2 cellular contexts compared by ENCODE assay signal in the genomic region with DNA sequence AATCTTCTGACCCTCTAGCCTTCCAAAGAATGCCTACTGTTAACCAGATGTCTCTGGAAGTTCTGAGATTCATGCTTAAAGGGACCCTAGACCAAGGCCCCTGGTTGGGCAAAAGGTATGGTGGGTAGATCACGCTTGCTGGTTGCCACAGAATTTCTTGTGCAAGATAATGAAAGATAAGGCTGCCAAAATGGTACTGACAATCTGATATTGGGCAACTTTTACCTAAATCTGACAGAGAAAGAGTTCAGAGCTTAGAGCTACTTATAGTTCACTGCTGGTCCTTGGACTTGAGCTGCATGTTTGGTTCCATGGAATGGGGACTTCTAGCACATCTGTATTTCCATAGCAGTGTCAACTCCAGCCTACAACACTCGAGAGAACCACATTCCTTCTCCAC.
TF ChIP-seq lines count a peak whose summit lies in the region.

No MANE protein-coding gene starts in this region.

TF ChIP-seq in GM23338, 12 proteins besides CTCF, POLR2A, EP300 and RAD21 (continues in another document):
- TF ChIP-seq, protein P1, sequence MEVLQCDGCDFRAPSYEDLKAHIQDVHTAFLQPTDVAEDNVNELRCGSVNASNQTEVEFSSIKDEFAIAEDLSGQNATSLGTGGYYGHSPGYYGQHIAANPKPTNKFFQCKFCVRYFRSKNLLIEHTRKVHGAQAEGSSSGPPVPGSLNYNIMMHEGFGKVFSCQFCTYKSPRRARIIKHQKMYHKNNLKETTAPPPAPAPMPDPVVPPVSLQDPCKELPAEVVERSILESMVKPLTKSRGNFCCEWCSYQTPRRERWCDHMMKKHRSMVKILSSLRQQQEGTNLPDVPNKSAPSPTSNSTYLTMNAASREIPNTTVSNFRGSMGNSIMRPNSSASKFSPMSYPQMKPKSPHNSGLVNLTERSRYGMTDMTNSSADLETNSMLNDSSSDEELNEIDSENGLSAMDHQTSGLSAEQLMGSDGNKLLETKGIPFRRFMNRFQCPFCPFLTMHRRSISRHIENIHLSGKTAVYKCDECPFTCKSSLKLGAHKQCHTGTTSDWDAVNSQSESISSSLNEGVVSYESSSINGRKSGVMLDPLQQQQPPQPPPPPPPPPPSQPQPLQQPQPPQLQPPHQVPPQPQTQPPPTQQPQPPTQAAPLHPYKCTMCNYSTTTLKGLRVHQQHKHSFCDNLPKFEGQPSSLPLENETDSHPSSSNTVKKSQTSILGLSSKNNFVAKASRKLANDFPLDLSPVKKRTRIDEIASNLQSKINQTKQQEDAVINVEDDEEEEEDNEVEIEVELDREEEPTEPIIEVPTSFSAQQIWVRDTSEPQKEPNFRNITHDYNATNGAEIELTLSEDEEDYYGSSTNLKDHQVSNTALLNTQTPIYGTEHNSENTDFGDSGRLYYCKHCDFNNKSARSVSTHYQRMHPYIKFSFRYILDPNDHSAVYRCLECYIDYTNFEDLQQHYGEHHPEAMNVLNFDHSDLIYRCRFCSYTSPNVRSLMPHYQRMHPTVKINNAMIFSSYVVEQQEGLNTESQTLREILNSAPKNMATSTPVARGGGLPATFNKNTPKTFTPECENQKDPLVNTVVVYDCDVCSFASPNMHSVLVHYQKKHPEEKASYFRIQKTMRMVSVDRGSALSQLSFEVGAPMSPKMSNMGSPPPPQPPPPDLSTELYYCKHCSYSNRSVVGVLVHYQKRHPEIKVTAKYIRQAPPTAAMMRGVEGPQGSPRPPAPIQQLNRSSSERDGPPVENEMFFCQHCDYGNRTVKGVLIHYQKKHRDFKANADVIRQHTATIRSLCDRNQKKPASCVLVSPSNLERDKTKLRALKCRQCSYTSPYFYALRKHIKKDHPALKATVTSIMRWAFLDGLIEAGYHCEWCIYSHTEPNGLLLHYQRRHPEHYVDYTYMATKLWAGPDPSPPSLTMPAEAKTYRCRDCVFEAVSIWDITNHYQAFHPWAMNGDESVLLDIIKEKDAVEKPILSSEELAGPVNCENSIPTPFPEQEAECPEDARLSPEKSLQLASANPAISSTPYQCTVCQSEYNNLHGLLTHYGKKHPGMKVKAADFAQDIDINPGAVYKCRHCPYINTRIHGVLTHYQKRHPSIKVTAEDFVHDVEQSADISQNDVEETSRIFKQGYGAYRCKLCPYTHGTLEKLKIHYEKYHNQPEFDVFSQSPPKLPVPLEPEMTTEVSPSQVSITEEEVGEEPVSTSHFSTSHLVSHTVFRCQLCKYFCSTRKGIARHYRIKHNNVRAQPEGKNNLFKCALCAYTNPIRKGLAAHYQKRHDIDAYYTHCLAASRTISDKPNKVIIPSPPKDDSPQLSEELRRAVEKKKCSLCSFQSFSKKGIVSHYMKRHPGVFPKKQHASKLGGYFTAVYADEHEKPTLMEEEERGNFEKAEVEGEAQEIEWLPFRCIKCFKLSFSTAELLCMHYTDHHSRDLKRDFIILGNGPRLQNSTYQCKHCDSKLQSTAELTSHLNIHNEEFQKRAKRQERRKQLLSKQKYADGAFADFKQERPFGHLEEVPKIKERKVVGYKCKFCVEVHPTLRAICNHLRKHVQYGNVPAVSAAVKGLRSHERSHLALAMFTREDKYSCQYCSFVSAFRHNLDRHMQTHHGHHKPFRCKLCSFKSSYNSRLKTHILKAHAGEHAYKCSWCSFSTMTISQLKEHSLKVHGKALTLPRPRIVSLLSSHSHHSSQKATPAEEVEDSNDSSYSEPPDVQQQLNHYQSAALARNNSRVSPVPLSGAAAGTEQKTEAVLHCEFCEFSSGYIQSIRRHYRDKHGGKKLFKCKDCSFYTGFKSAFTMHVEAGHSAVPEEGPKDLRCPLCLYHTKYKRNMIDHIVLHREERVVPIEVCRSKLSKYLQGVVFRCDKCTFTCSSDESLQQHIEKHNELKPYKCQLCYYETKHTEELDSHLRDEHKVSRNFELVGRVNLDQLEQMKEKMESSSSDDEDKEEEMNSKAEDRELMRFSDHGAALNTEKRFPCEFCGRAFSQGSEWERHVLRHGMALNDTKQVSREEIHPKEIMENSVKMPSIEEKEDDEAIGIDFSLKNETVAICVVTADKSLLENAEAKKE (CRISPR knock-in tag; IDR thresholded peaks at IDR 0.05): no peak
- TF ChIP-seq, protein P2, sequence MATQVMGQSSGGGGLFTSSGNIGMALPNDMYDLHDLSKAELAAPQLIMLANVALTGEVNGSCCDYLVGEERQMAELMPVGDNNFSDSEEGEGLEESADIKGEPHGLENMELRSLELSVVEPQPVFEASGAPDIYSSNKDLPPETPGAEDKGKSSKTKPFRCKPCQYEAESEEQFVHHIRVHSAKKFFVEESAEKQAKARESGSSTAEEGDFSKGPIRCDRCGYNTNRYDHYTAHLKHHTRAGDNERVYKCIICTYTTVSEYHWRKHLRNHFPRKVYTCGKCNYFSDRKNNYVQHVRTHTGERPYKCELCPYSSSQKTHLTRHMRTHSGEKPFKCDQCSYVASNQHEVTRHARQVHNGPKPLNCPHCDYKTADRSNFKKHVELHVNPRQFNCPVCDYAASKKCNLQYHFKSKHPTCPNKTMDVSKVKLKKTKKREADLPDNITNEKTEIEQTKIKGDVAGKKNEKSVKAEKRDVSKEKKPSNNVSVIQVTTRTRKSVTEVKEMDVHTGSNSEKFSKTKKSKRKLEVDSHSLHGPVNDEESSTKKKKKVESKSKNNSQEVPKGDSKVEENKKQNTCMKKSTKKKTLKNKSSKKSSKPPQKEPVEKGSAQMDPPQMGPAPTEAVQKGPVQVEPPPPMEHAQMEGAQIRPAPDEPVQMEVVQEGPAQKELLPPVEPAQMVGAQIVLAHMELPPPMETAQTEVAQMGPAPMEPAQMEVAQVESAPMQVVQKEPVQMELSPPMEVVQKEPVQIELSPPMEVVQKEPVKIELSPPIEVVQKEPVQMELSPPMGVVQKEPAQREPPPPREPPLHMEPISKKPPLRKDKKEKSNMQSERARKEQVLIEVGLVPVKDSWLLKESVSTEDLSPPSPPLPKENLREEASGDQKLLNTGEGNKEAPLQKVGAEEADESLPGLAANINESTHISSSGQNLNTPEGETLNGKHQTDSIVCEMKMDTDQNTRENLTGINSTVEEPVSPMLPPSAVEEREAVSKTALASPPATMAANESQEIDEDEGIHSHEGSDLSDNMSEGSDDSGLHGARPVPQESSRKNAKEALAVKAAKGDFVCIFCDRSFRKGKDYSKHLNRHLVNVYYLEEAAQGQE (IDR thresholded peaks at IDR 0.05; ENCODE audit: unreplicated experiment): no peak
- TF ChIP-seq STAT1 (IDR thresholded peaks at IDR 0.05; ENCODE audit: unreplicated experiment): no peak
- TF ChIP-seq POLR2AphosphoS5 (IDR thresholded peaks at IDR 0.05; ENCODE audit: low read depth): no peak
- TF ChIP-seq CREB1 (CRISPR knock-in tag; IDR thresholded peaks at IDR 0.05; ENCODE audit: low read depth): no peak
- TF ChIP-seq, protein P3, sequence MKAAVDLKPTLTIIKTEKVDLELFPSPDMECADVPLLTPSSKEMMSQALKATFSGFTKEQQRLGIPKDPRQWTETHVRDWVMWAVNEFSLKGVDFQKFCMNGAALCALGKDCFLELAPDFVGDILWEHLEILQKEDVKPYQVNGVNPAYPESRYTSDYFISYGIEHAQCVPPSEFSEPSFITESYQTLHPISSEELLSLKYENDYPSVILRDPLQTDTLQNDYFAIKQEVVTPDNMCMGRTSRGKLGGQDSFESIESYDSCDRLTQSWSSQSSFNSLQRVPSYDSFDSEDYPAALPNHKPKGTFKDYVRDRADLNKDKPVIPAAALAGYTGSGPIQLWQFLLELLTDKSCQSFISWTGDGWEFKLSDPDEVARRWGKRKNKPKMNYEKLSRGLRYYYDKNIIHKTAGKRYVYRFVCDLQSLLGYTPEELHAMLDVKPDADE (IDR thresholded peaks at IDR 0.05): no peak
- no peak for TF ChIP-seq JUNB (IDR thresholded peaks at IDR 0.05; ENCODE audit: unreplicated experiment)
- no peak for TF ChIP-seq EZH2 (IDR thresholded peaks at IDR 0.05; ENCODE audit: low read depth, unreplicated experiment)
- no peak for TF ChIP-seq ZNF331 (CRISPR knock-in tag; IDR thresholded peaks at IDR 0.05; ENCODE audit: low read depth)
- TF ChIP-seq ZNF114 (CRISPR knock-in tag; IDR thresholded peaks at IDR 0.05): no peak

TF ChIP-seq in K562, 482 proteins besides CTCF, POLR2A, EP300 and RAD21:
- no peak for TF ChIP-seq CEBPG (CRISPR knock-in tag; IDR thresholded peaks at IDR 0.05)
- TF ChIP-seq CEBPG (tag; conservative IDR thresholded peaks at IDR 0.05 in 1 of 2, IDR thresholded peaks at IDR 0.05 in 1 of 2): peak; percentile 37 to 80; a peak in 3 of 4 replicates
- no peak for TF ChIP-seq HDAC3 (IDR thresholded peaks at IDR 0.05; ENCODE audit: borderline replicate concordance, partially characterized antibody)
- TF ChIP-seq CEBPB (tag; IDR thresholded peaks at IDR 0.05): peak; percentile 59; the same call in 1 of the 2 replicates
